ENCODE assay signal across 1 cellular context in genomic region chr14:97416550-97416949, GRCh38.
TF ChIP-seq lines count a peak whose summit lies in the region.

No MANE protein-coding gene starts in this region.

TF ChIP-seq in neural cell, 6 proteins besides CTCF, POLR2A, EP300 and RAD21 (continued from another document):
- no peak for TF ChIP-seq TAF1 (IDR thresholded peaks at IDR 0.05; ENCODE audit: low read depth)
- no peak for TF ChIP-seq MXI1 (conservative IDR thresholded peaks at IDR 0.05; ENCODE audit: poor library complexity, severe bottlenecking)
